Comparison of ENCODE assay signal across 9 cellular contexts in the genomic region with DNA sequence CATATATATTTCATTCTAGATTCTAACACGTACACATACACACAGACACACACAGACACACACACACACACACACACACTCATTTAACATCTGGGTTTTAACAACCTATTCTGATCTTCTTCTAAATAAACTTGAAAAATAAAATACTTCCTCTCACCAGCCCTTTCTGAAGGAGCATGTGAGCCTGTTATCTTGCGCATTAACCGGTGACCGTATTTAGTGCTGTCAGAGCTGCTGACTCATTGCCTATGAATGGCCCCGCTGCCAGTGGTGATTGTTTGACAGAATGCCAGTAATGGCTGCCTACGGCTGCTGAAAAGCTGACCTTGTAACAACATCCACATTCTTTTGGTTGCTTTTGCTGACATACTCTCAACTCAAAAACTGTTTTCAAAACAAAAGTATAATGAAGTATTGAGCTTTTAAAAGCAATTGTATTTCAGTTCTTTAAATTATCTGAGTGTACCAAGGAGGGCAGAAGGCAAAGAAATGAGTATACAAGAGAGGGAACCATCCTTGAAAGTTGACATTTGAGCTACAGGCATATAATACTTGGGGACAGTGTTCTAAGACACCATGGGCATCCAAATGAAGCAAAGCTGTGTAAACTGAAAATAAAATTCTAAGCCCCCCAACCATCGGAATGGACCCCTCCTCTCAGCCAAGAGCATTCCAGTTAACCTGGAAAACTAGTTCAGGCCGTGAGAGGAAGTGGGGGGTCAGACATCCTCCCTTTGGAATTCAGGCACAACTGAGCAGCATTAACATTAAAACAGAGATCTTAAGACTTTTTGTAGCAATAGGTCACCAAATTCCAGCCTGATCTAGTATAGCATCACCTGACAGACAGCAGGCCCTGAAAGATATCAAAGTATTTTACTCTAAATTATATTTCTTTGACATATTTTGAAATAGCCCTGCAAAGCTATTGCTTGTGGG. TPM values are rescaled to one million over a fixed set of nuclear protein-coding genes. Genes with fewer than 3 reads are reported as not detected.
DNase-seq lines count a peak whose midpoint lies in the region; ATAC-seq and TF ChIP-seq lines count a peak whose summit lies in the region.
"Had no signal": no experiment of that assay in that cellular context is flagged by ENCODE, and none has a peak within 500 bp of the region (broad histone marks: within the 10 kb centered on the region; RNA-seq: fewer than 3 reads in every experiment).

No MANE protein-coding gene starts in this region.

- 16% methylated on average over 8 of the region's 8 CpGs for WGBS in suprapubic skin

- TF ChIP-seq EP300 in suprapubic skin (IDR thresholded peaks at IDR 0.05): no peak

- H3K27ac ChIP-seq in suprapubic skin: no peak overlapping the region

- peak in 2 of 3 experiments; percentile 56 to 81 for DNase-seq in NCI-H1417 (lab: John Stamatoyannopoulos, UW)
- DNase-seq in NCI-H1417 treated with DMSO at 0.1 percent for 48 hours (lab: John Stamatoyannopoulos, UW): no peak
- DNase-seq in NOMO-1 treated with DMSO at 0.1 percent for 48 hours (lab: John Stamatoyannopoulos, UW; ENCODE audit: unreplicated experiment): peak; percentile 63
- peak; percentile 57 for DNase-seq in ecto neural progenitor cell (ENCODE audit: low spot score)
- peak; percentile 65 for DNase-seq in left lobe of liver (ENCODE audit: low spot score)
- DNase-seq in suprapubic skin (ENCODE audit: low spot score in 2 of 2): peak; percentile 85 to 90
- no peak for DNase-seq in D341Med (ENCODE audit: low spot score)
- DNase-seq in activated effector memory CD4-positive, alpha-beta T cell treated with anti-CD3 and anti-CD28 coated beads, Interleukin-2, amount 50 U/mL, for 16 hours: no peak

- no peaks in the 10 kb centered on the region for H3K36me3 ChIP-seq in suprapubic skin

- H3K4me1 ChIP-seq in suprapubic skin: peaks cover 18% of the 10 kb centered on the region

- H3K9me3 ChIP-seq in suprapubic skin: no peaks in the 10 kb centered on the region

- no peak for TF ChIP-seq POLR2A in suprapubic skin (IDR thresholded peaks at IDR 0.05)

- no peak overlapping the region for H3K4me3 ChIP-seq in suprapubic skin

- H3K27me3 ChIP-seq in suprapubic skin: no peaks in the 10 kb centered on the region

- peak; percentile 85 for ATAC-seq in left lobe of liver

- no peak for TF ChIP-seq CTCF in suprapubic skin (IDR thresholded peaks at IDR 0.05)

RNA-seq across cellular contexts. Expression of gene DTNA, which starts 50.2 kb away (rescaled TPM):
- 1.6 TPM for total RNA-seq in left lobe of liver
- 10 to 100 TPM in 1 of 4 donors, 1 to 10 TPM in 3; 3.0 to 15.9 (median 5.1) TPM for total RNA-seq in suprapubic skin
- total RNA-seq: B cell had no signal

Comparison
In these comparisons a context has a peak if more than half of its experiments do, and no peak if none do; other contexts are left out.
1. DNase-seq: peak in NCI-H1417 (2 of 3), NOMO-1 treated with DMSO at 0.1 percent for 48 hours (single experiment), ecto neural progenitor cell (single experiment), left lobe of liver (single experiment) and suprapubic skin (2 of 2); none in NCI-H1417 treated with DMSO at 0.1 percent for 48 hours (single experiment), D341Med (single experiment) and activated effector memory CD4-positive, alpha-beta T cell treated with anti-CD3 and anti-CD28 coated beads, Interleukin-2, amount 50 U/mL, for 16 hours (single experiment).